Comparison of ENCODE assay signal across 10 cellular contexts in the genomic region with DNA sequence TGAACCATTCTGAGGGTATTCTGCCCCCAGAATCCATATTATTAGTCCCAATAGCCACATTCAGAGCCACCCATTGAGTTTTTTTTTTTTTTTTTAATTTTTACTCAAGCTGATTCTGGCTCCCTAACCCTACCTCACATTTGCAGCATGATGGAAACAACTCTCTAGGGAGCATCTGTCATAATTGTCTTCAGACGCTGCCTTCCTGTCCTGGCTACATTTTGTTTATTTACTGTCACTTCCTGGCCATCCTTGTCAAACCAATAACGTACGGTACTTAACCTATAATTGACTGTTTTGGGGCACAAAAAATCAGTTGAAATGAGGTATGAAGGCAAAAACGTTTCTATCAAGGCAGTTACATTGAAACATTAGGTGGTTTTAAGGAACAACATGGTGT. TPM values are rescaled to one million over a fixed set of nuclear protein-coding genes. Genes with fewer than 3 reads are reported as not detected.
A peak's percentile ranks its signal among the peaks of the same experiment; 100 is the strongest.
DNase-seq lines count a peak whose midpoint lies in the region; ATAC-seq lines count a peak whose summit lies in the region.
"Had no signal": no experiment of that assay in that cellular context is flagged by ENCODE, and none has a peak within 500 bp of the region (broad histone marks: within the 10 kb centered on the region; RNA-seq: fewer than 3 reads in every experiment).

No MANE protein-coding gene starts in this region.

- H3K27me3 Mint-ChIP-seq in activated CD4-positive, alpha-beta T cell treated with anti-CD3 and anti-CD28 coated beads, Interleukin-2, amount 10 ng/mL, durations not matched to agents 7 days and 5 days: no peaks in the 10 kb centered on the region
- H3K27me3 Mint-ChIP-seq in stimulated activated naive B cell treated with anti-CD40 and anti-IgM and Interleukin-4, amounts not matched to agents 10 μg/mL and 1 μg/mL and 100 μg/mL, for 72 hours: no peaks in the 10 kb centered on the region

- H3K9me3 ChIP-seq in Karpas-422 (ENCODE audit: low read length): no peaks in the 10 kb centered on the region
- H3K9me3 ChIP-seq in effector memory CD4-positive, alpha-beta T cell (ENCODE audit: control insufficient read depth, low read length): no peaks in the 10 kb centered on the region

- H3K9me2 ChIP-seq in Karpas-422 (replicated peaks; ENCODE audit: insufficient read depth, low read length): no peaks in the 10 kb centered on the region

- no peak overlapping the region for H2AFZ ChIP-seq in Karpas-422 (ENCODE audit: low read length)

- peaks cover 55% of the 10 kb centered on the region for H3K79me2 ChIP-seq in Karpas-422 (ENCODE audit: low read length)

- H3K9ac ChIP-seq in Karpas-422 (ENCODE audit: low read length): peak overlapping the region; percentile 77

- H3K27ac ChIP-seq in Karpas-422 (ENCODE audit: low read length): peak overlapping the region; percentile 93; the same call in 1 of the 2 replicates
- H3K27ac ChIP-seq in effector memory CD4-positive, alpha-beta T cell (ENCODE audit: insufficient read depth, low read length, poor library complexity, severe bottlenecking): peak overlapping the region; percentile 87
- H3K27ac ChIP-seq: C4-2B had no signal

- ATAC-seq in stimulated activated naive B cell treated with anti-CD40 and anti-IgM and Interleukin-4, amounts not matched to agents 10 μg/mL and 1 μg/mL and 100 μg/mL, for 72 hours (replicated peaks): peak in 1 of 2 donors; percentile 15

- peak overlapping the region; percentile 97 for H3K27ac Mint-ChIP-seq in activated CD4-positive, alpha-beta T cell treated with anti-CD3 and anti-CD28 coated beads, Interleukin-2, amount 10 ng/mL, durations not matched to agents 7 days and 5 days
- H3K27ac Mint-ChIP-seq in stimulated activated naive B cell treated with anti-CD40 and anti-IgM and Interleukin-4, amounts not matched to agents 10 μg/mL and 1 μg/mL and 100 μg/mL, for 72 hours: peak overlapping the region; percentile 93

- DNase-seq in activated CD4-positive, alpha-beta T cell treated with anti-CD3 and anti-CD28 coated beads, Interleukin-2, amount 10 ng/mL, durations not matched to agents 7 days and 5 days: no peak
- no peak for DNase-seq in activated CD4-positive, alpha-beta T cell treated with anti-CD3 and anti-CD28 coated beads, Interleukin-2, amount 50 U/mL, for 48 hours
- DNase-seq in Karpas-422 (peak; percentile 65), islet precursor cell (no peak)
- DNase-seq in effector memory CD4-positive, alpha-beta T cell: no peak
- no peak for DNase-seq in stimulated activated naive B cell treated with anti-CD40 and anti-IgM and Interleukin-4, amounts not matched to agents 10 μg/mL and 1 μg/mL and 100 μg/mL, for 72 hours
- no peak for DNase-seq in stimulated activated CD4-positive, alpha-beta T cell treated with anti-CD3 and anti-CD28 coated beads, Interleukin-2, amount 100 ng/mL, for 24 hours
- DNase-seq in activated CD8-positive, alpha-beta memory T cell treated with anti-CD3 and anti-CD28 coated beads, Interleukin-2, amount 50 U/mL, for 4 hours: no peak
- DNase-seq: NCI-H510A had no signal

- H3K4me1 Mint-ChIP-seq in activated CD4-positive, alpha-beta T cell treated with anti-CD3 and anti-CD28 coated beads, Interleukin-2, amount 10 ng/mL, durations not matched to agents 7 days and 5 days: peaks cover 66% of the 10 kb centered on the region
- H3K4me1 Mint-ChIP-seq in stimulated activated naive B cell treated with anti-CD40 and anti-IgM and Interleukin-4, amounts not matched to agents 10 μg/mL and 1 μg/mL and 100 μg/mL, for 72 hours: peaks cover 47 to 65% of the 10 kb centered on the region in 2 donors

- peaks cover 73% of the 10 kb centered on the region for H3K4me1 ChIP-seq in Karpas-422 (ENCODE audit: low read length)
- peaks cover 56% of the 10 kb centered on the region for H3K4me1 ChIP-seq in effector memory CD4-positive, alpha-beta T cell (ENCODE audit: control insufficient read depth, insufficient read depth, low read length, poor library complexity, severe bottlenecking)

- no peaks in the 10 kb centered on the region for H4K20me1 ChIP-seq in Karpas-422 (ENCODE audit: insufficient read depth, low read depth, low read length)

- peak overlapping the region; percentile 73 for H3K4me3 ChIP-seq in Karpas-422 (ENCODE audit: low read length)
- H3K4me3 ChIP-seq in effector memory CD4-positive, alpha-beta T cell (ENCODE audit: insufficient read depth, low read depth, low read length, poor library complexity, severe bottlenecking): peak overlapping the region; percentile 58

- POLR2A ChIA-PET in activated CD4-positive, alpha-beta T cell treated with anti-CD3 and anti-CD28 coated beads, Interleukin-2, amount 10 ng/mL, durations not matched to agents 7 days and 5 days (lab: Charles Lee): no interaction called here

- no peaks in the 10 kb centered on the region for H3K27me3 ChIP-seq in Karpas-422 (ENCODE audit: low read length)
- H3K27me3 ChIP-seq in effector memory CD4-positive, alpha-beta T cell (replicated peaks; ENCODE audit: control insufficient read depth, insufficient read depth, low read length, poor library complexity, severe bottlenecking): no peaks in the 10 kb centered on the region

- peaks cover 23% of the 10 kb centered on the region for H3K36me3 Mint-ChIP-seq in activated CD4-positive, alpha-beta T cell treated with anti-CD3 and anti-CD28 coated beads, Interleukin-2, amount 10 ng/mL, durations not matched to agents 7 days and 5 days (ENCODE audit: low read depth)
- peaks cover 2 to 13% of the 10 kb centered on the region in 2 donors for H3K36me3 Mint-ChIP-seq in stimulated activated naive B cell treated with anti-CD40 and anti-IgM and Interleukin-4, amounts not matched to agents 10 μg/mL and 1 μg/mL and 100 μg/mL, for 72 hours

- peaks cover 17% of the 10 kb centered on the region; the same call in 1 of the 2 replicates for H3K36me3 ChIP-seq in Karpas-422 (ENCODE audit: insufficient read depth, low read length)
- H3K36me3 ChIP-seq in effector memory CD4-positive, alpha-beta T cell (ENCODE audit: control insufficient read depth, insufficient read depth, low read length): no peaks in the 10 kb centered on the region

- peak overlapping the region; percentile 91 for H3K4me3 Mint-ChIP-seq in activated CD4-positive, alpha-beta T cell treated with anti-CD3 and anti-CD28 coated beads, Interleukin-2, amount 10 ng/mL, durations not matched to agents 7 days and 5 days
- H3K4me3 Mint-ChIP-seq in stimulated activated naive B cell treated with anti-CD40 and anti-IgM and Interleukin-4, amounts not matched to agents 10 μg/mL and 1 μg/mL and 100 μg/mL, for 72 hours: peak overlapping the region; percentile 50 to 65

- no peaks in the 10 kb centered on the region for H3K9me3 Mint-ChIP-seq in activated CD4-positive, alpha-beta T cell treated with anti-CD3 and anti-CD28 coated beads, Interleukin-2, amount 10 ng/mL, durations not matched to agents 7 days and 5 days
- H3K9me3 Mint-ChIP-seq in stimulated activated naive B cell treated with anti-CD40 and anti-IgM and Interleukin-4, amounts not matched to agents 10 μg/mL and 1 μg/mL and 100 μg/mL, for 72 hours: no peaks in the 10 kb centered on the region

- CTCF ChIA-PET in activated CD4-positive, alpha-beta T cell treated with anti-CD3 and anti-CD28 coated beads, Interleukin-2, amount 10 ng/mL, durations not matched to agents 7 days and 5 days (lab: Charles Lee): interaction anchor here (0.9 to 4.4 kb wide), 3 partner anchors 27 to 237 kb away, joined by 3 to 18 read pairs (median 3); a partner anchor contains a TSS

- H3K4me2 ChIP-seq in Karpas-422 (ENCODE audit: low read depth, low read length, poor library complexity, severe bottlenecking): peak overlapping the region; percentile 87

RNA-seq across cellular contexts. Expression of a gene that starts 2.1 kb away (rescaled TPM):
- total RNA-seq in activated CD4-positive, alpha-beta T cell treated with anti-CD3 and anti-CD28 coated beads, Interleukin-2, amount 10 ng/mL, durations not matched to agents 7 days and 5 days: 10 to 100 TPM; 35.2 to 43.6 TPM
- 55.0 and 149 TPM in 2 replicates for total RNA-seq in Karpas-422 (2014; rRNA removed; shearing (Covaris generic); ENCODE audit: low replicate concordance)

RNA-seq across cellular contexts. Expression of a gene that starts 28.8 kb away (rescaled TPM):
- 10 to 100 TPM; 72.6 to 75.3 TPM for total RNA-seq in activated CD4-positive, alpha-beta T cell treated with anti-CD3 and anti-CD28 coated beads, Interleukin-2, amount 10 ng/mL, durations not matched to agents 7 days and 5 days
- 35.8 and 63.8 TPM in 2 replicates for total RNA-seq in Karpas-422 (2014; rRNA removed; shearing (Covaris generic); ENCODE audit: low replicate concordance)
